ENCODE assay signal across 10 cellular contexts in genomic region chr3:196970547-196971093, GRCh38. TPM values are rescaled to one million over a fixed set of nuclear protein-coding genes. Genes with fewer than 3 reads are reported as not detected.
DNase-seq lines count a peak whose midpoint lies in the region; ATAC-seq, FAIRE-seq and TF ChIP-seq lines count a peak whose summit lies in the region.
"Had no signal": no experiment of that assay in that cellular context is flagged by ENCODE, and none has a peak within 500 bp of the region (broad histone marks: within the 10 kb centered on the region; RNA-seq: fewer than 3 reads in every experiment).

No MANE protein-coding gene starts in this region.

- peaks cover 10% of the 10 kb centered on the region; the same call in 1 of the 2 replicates for H3K23me2 ChIP-seq in H1 (ENCODE audit: low read depth, low read length)

- FAIRE-seq in H1 (lab: Jason Lieb, UNC) = no peak

- H3K27ac ChIP-seq in H1 (ENCODE audit: low read depth, low read length) = no peak overlapping the region
- H3K27ac ChIP-seq: left lung had no signal

- H4K5ac ChIP-seq in H1 (ENCODE audit: insufficient read length, low read depth, low read length) = no peak overlapping the region

- 0 out of 2 replicates have a peak overlapping the region, but pooled peaks have one; percentile 34 for H2AK5ac ChIP-seq in H1 (ENCODE audit: low read depth, low read length)

- no peak for TF ChIP-seq POLR2A in H1 (IDR thresholded peaks at IDR 0.05; ENCODE audit: control extremely low read depth in 1 of 2, low read depth in 2 of 2, low read length in 2 of 2)

- WGBS in H1 (ENCODE audit: extremely low coverage in 1 of 2, insufficient coverage in 1 of 2, insufficient read length in 1 of 2, insufficient replicate concordance in 2 of 2, low coverage in 1 of 2, low lambda C conversion rate in 2 of 2, missing lambda C conversion rate in 1 of 2), 2 experiments = 89% methylated on average over 15 of the region's 15 CpGs; no CpG with 5 or more reads in 1 of the 2 experiments

- no peak overlapping the region for H3K56ac ChIP-seq in H1 (replicated peaks; ENCODE audit: insufficient read length, low read depth, low read length)

- H3K36me3 ChIP-seq in H1 (ENCODE audit: control insufficient read depth in 2 of 4, insufficient read depth in 4 of 4, low read length in 3 of 4) = peaks cover 0 to 8% (median 0%) of the 10 kb centered on the region in 4 experiments; a peak in 1 of 8 replicates
- H3K36me3 ChIP-seq: left lung had no signal

- no peak overlapping the region for H4K91ac ChIP-seq in H1 (replicated peaks; ENCODE audit: insufficient read length, low read length)

- H3K18ac ChIP-seq in H1 (ENCODE audit: extremely low read depth, low read length) = no peak overlapping the region

- H4K8ac ChIP-seq in H1 (ENCODE audit: extremely low read depth, insufficient read depth, low read length) = no peak overlapping the region

- no peak overlapping the region for H2BK15ac ChIP-seq in H1 (ENCODE audit: low read length)

- no peak overlapping the region for H3K4ac ChIP-seq in H1 (replicated peaks; ENCODE audit: insufficient read length, low read depth, low read length)

- H3K27ac Mint-ChIP-seq in activated naive CD4-positive, alpha-beta T cell treated with anti-CD3 and anti-CD28 coated beads, Interleukin-2, amount 50 U/mL, for 24 hours = peak overlapping the region; percentile 55
- H3K27ac Mint-ChIP-seq in T-cell = no peak overlapping the region
- peak overlapping the region; percentile 95 for H3K27ac Mint-ChIP-seq in stimulated activated naive B cell treated with anti-CD40 and anti-IgM and Interleukin-4, amounts not matched to agents 10 μg/mL and 1 μg/mL and 100 μg/mL, for 72 hours

- no peak for TF ChIP-seq CTCF in H1 (IDR thresholded peaks at IDR 0.05; ENCODE audit: control extremely low read depth in 1 of 3, insufficient read depth in 1 of 3, low read depth in 1 of 3, low read length in 3 of 3)

- no peak overlapping the region for H3K14ac ChIP-seq in H1 (ENCODE audit: insufficient read length)

- H3K27me3 ChIP-seq in H1 (replicated peaks in 1 of 4; ENCODE audit: control insufficient read depth in 3 of 4, extremely low read depth in 1 of 4, insufficient read depth in 3 of 4, low read length in 3 of 4) = peaks cover 51 to 60% (median 57%) of the 10 kb centered on the region in 4 experiments
- H3K27me3 ChIP-seq: heart right ventricle, left lung had no signal

- H3K79me2 ChIP-seq in H1 (ENCODE audit: control insufficient read depth in 1 of 2, insufficient read depth in 2 of 2, low read length in 2 of 2) = no peaks in the 10 kb centered on the region

- CTCF ChIA-PET in T-cell (lab: Charles Lee) = interaction anchor here (0.6 to 1.5 kb wide), 2 partner anchors 133 to 484 kb away, joined by 4 to 5 read pairs; no protein-coding TSS in a partner anchor
- CTCF ChIA-PET in H1 (lab: Charles Lee; ENCODE audit: partially characterized antibody) = interaction anchor here (0.8 to 2.8 kb wide), 19 partner anchors 7 to 484 kb away, joined by 3 to 10 read pairs (median 4); no protein-coding TSS in a partner anchor

- H3K9ac ChIP-seq in H1 (replicated peaks in 1 of 4; ENCODE audit: extremely low read depth in 1 of 4, low read depth in 3 of 4, low read length in 3 of 4) = no peak overlapping the region

- no peak overlapping the region for H2AFZ ChIP-seq in H1 (ENCODE audit: low read length)

- no peaks in the 10 kb centered on the region for H3K36me3 Mint-ChIP-seq in activated naive CD4-positive, alpha-beta T cell treated with anti-CD3 and anti-CD28 coated beads, Interleukin-2, amount 50 U/mL, for 24 hours
- no peaks in the 10 kb centered on the region for H3K36me3 Mint-ChIP-seq in T-cell
- H3K36me3 Mint-ChIP-seq in stimulated activated naive B cell treated with anti-CD40 and anti-IgM and Interleukin-4, amounts not matched to agents 10 μg/mL and 1 μg/mL and 100 μg/mL, for 72 hours = peaks cover 21 to 23% of the 10 kb centered on the region in 2 donors

- H3K9me3 Mint-ChIP-seq in activated naive CD4-positive, alpha-beta T cell treated with anti-CD3 and anti-CD28 coated beads, Interleukin-2, amount 50 U/mL, for 24 hours = no peaks in the 10 kb centered on the region
- no peaks in the 10 kb centered on the region for H3K9me3 Mint-ChIP-seq in T-cell
- H3K9me3 Mint-ChIP-seq in stimulated activated naive B cell treated with anti-CD40 and anti-IgM and Interleukin-4, amounts not matched to agents 10 μg/mL and 1 μg/mL and 100 μg/mL, for 72 hours = peaks cover 5 to 11% of the 10 kb centered on the region in 2 donors

- H2BK12ac ChIP-seq in H1 (ENCODE audit: low read depth, low read length) = no peak overlapping the region

- H3K23ac ChIP-seq in H1 (ENCODE audit: insufficient read length) = no peak overlapping the region

- peaks cover 0 to 24% (median 10%) of the 10 kb centered on the region in 4 experiments; a peak in 5 of 7 replicates for H3K4me1 ChIP-seq in H1 (replicated peaks in 1 of 4; ENCODE audit: control insufficient read depth in 3 of 4, insufficient read depth in 4 of 4, low read length in 3 of 4)

- DNase-seq in activated naive CD4-positive, alpha-beta T cell (lab: John Stamatoyannopoulos, UW) = no peak
- DNase-seq in T-cell (no peak), H1 (ENCODE audit: low read depth in 1 of 2, low spot score in 2 of 2) (no peak), NCI-H2171 treated with DMSO at 0.1 percent for 48 hours (lab: John Stamatoyannopoulos, UW) (no peak), kidney glomerular epithelial cell (lab: John Stamatoyannopoulos, UW) (no peak), COR-L47 (lab: John Stamatoyannopoulos, UW) (no peak)
- DNase-seq in stimulated activated naive B cell treated with anti-CD40 and anti-IgM and Interleukin-4, amounts not matched to agents 10 μg/mL and 1 μg/mL and 100 μg/mL, for 72 hours = peak; percentile 37

- no peak for ATAC-seq in T-cell (replicated peaks in 1 of 4)
- peak in 1 of 2 donors; percentile 26 for ATAC-seq in stimulated activated naive B cell treated with anti-CD40 and anti-IgM and Interleukin-4, amounts not matched to agents 10 μg/mL and 1 μg/mL and 100 μg/mL, for 72 hours (replicated peaks)

- H3K79me1 ChIP-seq in H1 (ENCODE audit: low read depth, low read length) = no peaks in the 10 kb centered on the region

- H3K9me3 ChIP-seq in H1 (ENCODE audit: insufficient read depth in 2 of 2, low read depth in 1 of 2, low read length in 1 of 2) = no peaks in the 10 kb centered on the region
- H3K9me3 ChIP-seq: heart right ventricle, left lung had no signal

- TF ChIP-seq EP300 in H1 (IDR thresholded peaks at IDR 0.05; ENCODE audit: borderline replicate concordance in 1 of 2, low read depth in 2 of 2, low read length in 2 of 2) = no peak

- no peak for TF ChIP-seq RAD21 in H1 (IDR thresholded peaks at IDR 0.05 in 1 of 2, conservative IDR thresholded peaks at IDR 0.05 in 1 of 2; ENCODE audit: low read depth in 2 of 2, low read length in 2 of 2)

- H3K4me3 ChIP-seq in H1 (ENCODE audit: extremely low read depth in 1 of 4, insufficient read depth in 2 of 4, low read depth in 3 of 4, low read length in 4 of 4) = no peak overlapping the region

- no peak overlapping the region for H2BK5ac ChIP-seq in H1 (ENCODE audit: low read depth, low read length)

- peak overlapping the region; percentile 80 for H3K4me3 Mint-ChIP-seq in activated naive CD4-positive, alpha-beta T cell treated with anti-CD3 and anti-CD28 coated beads, Interleukin-2, amount 50 U/mL, for 24 hours
- H3K4me3 Mint-ChIP-seq in T-cell = peak overlapping the region; percentile 68 to 74 (median 73)
- peak overlapping the region; percentile 72 to 86 for H3K4me3 Mint-ChIP-seq in stimulated activated naive B cell treated with anti-CD40 and anti-IgM and Interleukin-4, amounts not matched to agents 10 μg/mL and 1 μg/mL and 100 μg/mL, for 72 hours

- H3K4me2 ChIP-seq in H1 (ENCODE audit: insufficient read depth in 1 of 2, low read depth in 2 of 2, low read length in 2 of 2) = no peak overlapping the region

- H3K27me3 Mint-ChIP-seq in activated naive CD4-positive, alpha-beta T cell treated with anti-CD3 and anti-CD28 coated beads, Interleukin-2, amount 50 U/mL, for 24 hours = no peaks in the 10 kb centered on the region
- H3K27me3 Mint-ChIP-seq in T-cell = peaks cover 0 to 12% of the 10 kb centered on the region in 2 donors
- H3K27me3 Mint-ChIP-seq in stimulated activated naive B cell treated with anti-CD40 and anti-IgM and Interleukin-4, amounts not matched to agents 10 μg/mL and 1 μg/mL and 100 μg/mL, for 72 hours = peaks cover 7 to 10% of the 10 kb centered on the region in 2 donors

- H2BK120ac ChIP-seq in H1 (replicated peaks; ENCODE audit: low read depth, low read length) = no peak overlapping the region

- no peaks in the 10 kb centered on the region for H3K4me1 Mint-ChIP-seq in activated naive CD4-positive, alpha-beta T cell treated with anti-CD3 and anti-CD28 coated beads, Interleukin-2, amount 50 U/mL, for 24 hours
- H3K4me1 Mint-ChIP-seq in T-cell = peaks cover 8 to 16% (median 9%) of the 10 kb centered on the region in 3 donors
- H3K4me1 Mint-ChIP-seq in stimulated activated naive B cell treated with anti-CD40 and anti-IgM and Interleukin-4, amounts not matched to agents 10 μg/mL and 1 μg/mL and 100 μg/mL, for 72 hours = peaks cover 21 to 24% of the 10 kb centered on the region in 2 donors

- no peak overlapping the region for H2BK20ac ChIP-seq in H1 (ENCODE audit: low read length)

- POLR2A ChIA-PET in T-cell (lab: Charles Lee) (no interaction called here), H1 (lab: Charles Lee; ENCODE audit: partially characterized antibody) (no interaction called here)

- H4K20me1 ChIP-seq in H1 (replicated peaks in 1 of 2; ENCODE audit: control insufficient read depth in 1 of 2, insufficient read depth in 2 of 2, low read length in 2 of 2) = no peaks in the 10 kb centered on the region

RNA-seq across cellular contexts. Expression of gene PIGZ, which starts 2.0 kb away (rescaled TPM):
- total RNA-seq in T-cell = 1 to 10 TPM in 3 of 5 donors, under 1 TPM in 2; 0.28 to 1.3 (median 1.1) TPM
- not detected in 2 replicates for total RNA-seq in H1 (2021; fragmentation: NEBNext Ultra II Directional; extraction: Animal tissue kit (Norgen Biotek cat#: 25700))
- polyA plus RNA-seq in H1 (2011; rRNA removed) = 0.32 and 0.57 TPM in 2 replicates
- polyA plus RNA-seq in H1 (2011; cell fraction: cytosol; rRNA removed) = 0.30 TPM
- 0.83 TPM for polyA plus RNA-seq in H1 (2011; cell fraction: nucleus; rRNA removed)
- 0.51 to 0.74 TPM (median 0.63 TPM) in 4 replicates for polyA plus RNA-seq in H1 (2012, experiment 1 of 2)
- 0.26 TPM for polyA plus RNA-seq in H1 (2012, experiment 2 of 2)
- 0.22 TPM for polyA plus RNA-seq in H1 (2013, experiment 1 of 2)
- 0.15 TPM for polyA plus RNA-seq in H1 (2013, experiment 2 of 2)
- 0.10 and 1.1 TPM in 2 replicates for polyA minus RNA-seq in H1 (2011; rRNA and poly(A)+ RNA removed)
- 0.37 TPM for polyA minus RNA-seq in H1 (2011; cell fraction: cytosol; rRNA and poly(A)+ RNA removed)
- polyA minus RNA-seq in H1 (2011; cell fraction: nucleus; rRNA and poly(A)+ RNA removed) = not detected

RNA-seq across cellular contexts. Expression of gene NCBP2, which starts 28.3 kb away (rescaled TPM):
- 10 to 100 TPM; 48.4 to 70.6 (median 59.3) TPM for total RNA-seq in T-cell
- 96.7 and 100 TPM in 2 replicates for total RNA-seq in H1 (2021; fragmentation: NEBNext Ultra II Directional; extraction: Animal tissue kit (Norgen Biotek cat#: 25700))
- 34.1 and 35.4 TPM in 2 replicates for polyA plus RNA-seq in H1 (2011; rRNA removed)
- polyA plus RNA-seq in H1 (2011; cell fraction: cytosol; rRNA removed) = 78.7 TPM
- polyA plus RNA-seq in H1 (2011; cell fraction: nucleus; rRNA removed) = 17.6 TPM
- 73.1 to 107 TPM (median 85.0 TPM) in 4 replicates for polyA plus RNA-seq in H1 (2012, experiment 1 of 2)
- 12.1 TPM for polyA plus RNA-seq in H1 (2012, experiment 2 of 2)
- polyA plus RNA-seq in H1 (2013, experiment 1 of 2) = 60.4 TPM
- 59.2 TPM for polyA plus RNA-seq in H1 (2013, experiment 2 of 2)
- polyA minus RNA-seq in H1 (2011; rRNA and poly(A)+ RNA removed) = 29.7 and 40.0 TPM in 2 replicates
- 23.6 TPM for polyA minus RNA-seq in H1 (2011; cell fraction: cytosol; rRNA and poly(A)+ RNA removed)
- 23.0 TPM for polyA minus RNA-seq in H1 (2011; cell fraction: nucleus; rRNA and poly(A)+ RNA removed)

RNA-seq across cellular contexts. Expression of gene MELTF, which starts 59.0 kb away (rescaled TPM):
- total RNA-seq in T-cell = 1 to 10 TPM; 1.2 to 2.6 (median 1.6) TPM
- total RNA-seq in H1 (2021; fragmentation: NEBNext Ultra II Directional; extraction: Animal tissue kit (Norgen Biotek cat#: 25700)) = 3.5 and 3.7 TPM in 2 replicates
- polyA plus RNA-seq in H1 (2011; rRNA removed) = 1.7 and 2.7 TPM in 2 replicates
- 2.2 TPM for polyA plus RNA-seq in H1 (2011; cell fraction: cytosol; rRNA removed)
- polyA plus RNA-seq in H1 (2011; cell fraction: nucleus; rRNA removed) = 9.6 TPM
- polyA plus RNA-seq in H1 (2012, experiment 1 of 2) = 2.1 to 3.7 TPM (median 3.4 TPM) in 4 replicates
- 1.1 TPM for polyA plus RNA-seq in H1 (2012, experiment 2 of 2)
- 2.9 TPM for polyA plus RNA-seq in H1 (2013, experiment 1 of 2)
- polyA plus RNA-seq in H1 (2013, experiment 2 of 2) = 2.9 TPM
- 1.9 and 2.0 TPM in 2 replicates for polyA minus RNA-seq in H1 (2011; rRNA and poly(A)+ RNA removed)
- polyA minus RNA-seq in H1 (2011; cell fraction: cytosol; rRNA and poly(A)+ RNA removed) = 1.5 TPM
- polyA minus RNA-seq in H1 (2011; cell fraction: nucleus; rRNA and poly(A)+ RNA removed) = 7.0 TPM

Comparison
In these comparisons a context has a peak if more than half of its experiments do, and no peak if none do; other contexts are left out.
1. H3K27ac Mint-ChIP-seq: peak in activated naive CD4-positive, alpha-beta T cell treated with anti-CD3 and anti-CD28 coated beads, Interleukin-2, amount 50 U/mL, for 24 hours (single experiment) and stimulated activated naive B cell treated with anti-CD40 and anti-IgM and Interleukin-4, amounts not matched to agents 10 μg/mL and 1 μg/mL and 100 μg/mL, for 72 hours (single experiment); none in T-cell (0 of 2).
2. Peak in every context shown above with its lines, with median percentiles within 50 percentile points of each other: H3K4me3 Mint-ChIP-seq.